Comparison of ENCODE assay signal across 8 cellular contexts in genomic region chr21:32569261-32570230, GRCh38.
DNase-seq lines count a peak whose midpoint lies in the region; ATAC-seq and TF ChIP-seq lines count a peak whose summit lies in the region.

No MANE protein-coding gene starts in this region.

- H3K27me3 ChIP-seq in RWPE2 (ENCODE audit: insufficient read depth, poor library complexity, severe bottlenecking) = no peaks in the 10 kb centered on the region

- no peaks in the 10 kb centered on the region for H3K9me3 ChIP-seq in RWPE2 (ENCODE audit: severe bottlenecking)

- H3K4me3 ChIP-seq in RWPE2 (ENCODE audit: severe bottlenecking) (peak overlapping the region; percentile 38), foreskin fibroblast (ENCODE audit: low read depth in 1 of 2, low read length in 2 of 2) (peak overlapping the region; percentile 53 to 72)

- H3K27me3 Mint-ChIP-seq in nephron progenitor cell (ENCODE audit: low read depth, poor library complexity) = peaks cover 22% of the 10 kb centered on the region

- ATAC-seq in GM21825 (IDR thresholded peaks at IDR 0.05; ENCODE audit: unreplicated experiment) (peak; percentile 75), RWPE2 (ENCODE audit: low read depth) (peak; percentile 88)

- peak overlapping the region; percentile 77 for H3K27ac Mint-ChIP-seq in nephron progenitor cell

- peak overlapping the region; percentile 44 for H3K27ac ChIP-seq in RWPE2 (ENCODE audit: poor library complexity, severe bottlenecking)

- TF ChIP-seq CTCF in LNCAP (IDR thresholded peaks at IDR 0.05) (peak; percentile 75), RWPE2 (IDR thresholded peaks at IDR 0.05; ENCODE audit: poor library complexity, severe bottlenecking) (peak; percentile 90), foreskin fibroblast (IDR thresholded peaks at IDR 0.05; ENCODE audit: low read depth, low read length) (peak; percentile 92), nephron progenitor cell (IDR thresholded peaks at IDR 0.05) (peak; percentile 84)

- H3K4me3 Mint-ChIP-seq in nephron progenitor cell = peak overlapping the region; percentile 92

- H3K4me1 ChIP-seq in RWPE2 (ENCODE audit: insufficient read depth, poor library complexity, severe bottlenecking) = peaks cover 10% of the 10 kb centered on the region

- DNase-seq in DMS53 (lab: John Stamatoyannopoulos, UW) (peak; percentile 86), RWPE2 (ENCODE audit: low spot score) (no peak), foreskin fibroblast (peak; percentile 62 to 88), nephron progenitor cell (peak; percentile 85)
- DNase-seq in activated effector memory CD4-positive, alpha-beta T cell treated with anti-CD3 and anti-CD28 coated beads, Interleukin-2, amount 50 U/mL, for 16 hours = peak; percentile 92
- peak; percentile 79 for DNase-seq in stimulated activated naive CD4-positive, alpha-beta T cell treated with Interleukin-2 at 50 U/mL for 16 hours (lab: John Stamatoyannopoulos, UW)

- H3K36me3 ChIP-seq in RWPE2 (ENCODE audit: low read depth) = no peaks in the 10 kb centered on the region

- peaks cover 17% of the 10 kb centered on the region for H3K36me3 Mint-ChIP-seq in nephron progenitor cell (ENCODE audit: low read depth)

- peaks cover 24% of the 10 kb centered on the region for H3K9me3 Mint-ChIP-seq in nephron progenitor cell

- peaks cover 14% of the 10 kb centered on the region for H3K4me1 Mint-ChIP-seq in nephron progenitor cell
